8 cellular contexts compared by ENCODE assay signal in the genomic region with DNA sequence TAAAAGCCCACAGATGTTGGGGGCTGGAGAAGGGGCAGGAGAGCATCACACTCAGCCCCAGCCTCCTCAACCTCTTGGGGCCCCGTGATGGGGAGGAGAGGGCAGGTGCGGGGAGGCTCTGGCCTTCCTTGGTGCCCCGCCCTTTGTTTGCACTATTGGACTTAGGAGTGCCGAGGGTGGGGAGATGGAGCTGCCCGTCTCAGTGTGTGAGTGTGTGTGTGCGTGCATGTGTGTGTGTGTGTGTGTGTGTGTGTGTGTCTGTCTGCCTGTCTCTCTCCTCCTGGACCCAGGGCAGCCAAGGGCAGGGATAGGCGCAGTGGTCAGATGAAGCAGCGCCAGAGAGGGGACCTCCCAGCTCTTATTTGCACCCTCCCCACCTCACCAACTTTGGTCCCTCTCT. TPM values are rescaled to one million over a fixed set of nuclear protein-coding genes. Genes with fewer than 3 reads are reported as not detected.
DNase-seq lines count a peak whose midpoint lies in the region; ATAC-seq, FAIRE-seq and TF ChIP-seq lines count a peak whose summit lies in the region.
"Not testable (repeated sequence)": the region's sequence is repeated elsewhere in the genome, so short reads cannot be mapped to it uniquely, and the experiment has no call there.

No MANE protein-coding gene starts in this region.

- intact Hi-C loops in K562 (cut with micrococcal nuclease); naive thymus-derived CD4-positive, alpha-beta T cell (cut with micrococcal nuclease): not testable (repeated sequence)

- not testable (repeated sequence) for H3K9me3 Mint-ChIP-seq in CD4-positive, CD25-positive, alpha-beta regulatory T cell; activated CD4-positive, alpha-beta T cell treated with anti-CD3 and anti-CD28 coated beads, Interleukin-2, amount 10 ng/mL, durations not matched to agents 7 days and 5 days; activated T-helper 17 cell treated with anti-CD3 and anti-CD28 coated beads, Interleukin-2, amount 50 U/mL, for 72 hours; naive thymus-derived CD4-positive, alpha-beta T cell; type B pancreatic cell

- BruUV-seq in K562 (replicated peaks; lab: Mats Ljungman, UMichigan), result not testable (repeated sequence)

- not testable (repeated sequence) for H3K9me1 ChIP-seq in K562 (ENCODE audit: control insufficient read depth, insufficient read depth, low read length)

- peaks cover 27% of the 10 kb centered on the region for H3K36me3 ChIP-seq in CD4-positive, CD25-positive, alpha-beta regulatory T cell (ENCODE audit: control insufficient read depth, insufficient read depth, low read length)
- peaks cover 38% of the 10 kb centered on the region for H3K36me3 ChIP-seq in DND-41 (ENCODE audit: insufficient read depth, low read length)
- peaks cover 30% of the 10 kb centered on the region; the same call in 2 of the 3 replicates for H3K36me3 ChIP-seq in K562 (ENCODE audit: control insufficient read depth, insufficient read depth, low read length)
- peaks cover 4 to 40% (median 10%) of the 10 kb centered on the region in 3 experiments for H3K36me3 ChIP-seq in naive thymus-derived CD4-positive, alpha-beta T cell (ENCODE audit: control insufficient read depth in 2 of 3, insufficient read depth in 3 of 3, low read length in 3 of 3)

- POLR2A ChIA-PET in activated CD4-positive, alpha-beta T cell treated with anti-CD3 and anti-CD28 coated beads, Interleukin-2, amount 10 ng/mL, durations not matched to agents 7 days and 5 days (lab: Charles Lee), result interaction anchor here (0.6 kb wide), 1 partner anchor 11 kb away, joined by 4 read pairs; no protein-coding TSS in a partner anchor
- POLR2A ChIA-PET in K562 (lab: Yijun Ruan, JAX), result interaction anchor here (1.3 kb wide), 1 partner anchor 11 kb away, joined by 4 read pairs; no protein-coding TSS in a partner anchor
- POLR2A ChIA-PET in naive thymus-derived CD4-positive, alpha-beta T cell (lab: Charles Lee), result interaction anchor here (0.9 to 15.9 kb wide), 2 partner anchors 19 to 26 kb away, joined by 7 to 317 read pairs; a partner anchor contains a TSS

- WGBS in K562 (ENCODE audit: insufficient coverage, low coverage, missing lambda C conversion rate), result 39% methylated on average over 5 of the region's 8 CpGs

- peaks cover 40% of the 10 kb centered on the region for H3K4me1 ChIP-seq in CD4-positive, CD25-positive, alpha-beta regulatory T cell (ENCODE audit: control insufficient read depth, insufficient read depth, low read length, poor library complexity, severe bottlenecking)
- H3K4me1 ChIP-seq in DND-41 (ENCODE audit: insufficient read depth, low read length) (peaks cover 67% of the 10 kb centered on the region), K562 (replicated peaks in 1 of 2; ENCODE audit: control insufficient read depth in 2 of 2, insufficient read depth in 2 of 2, low read length in 2 of 2) (peaks cover 32 to 60% of the 10 kb centered on the region in 2 experiments)
- H3K4me1 ChIP-seq in naive thymus-derived CD4-positive, alpha-beta T cell (ENCODE audit: control insufficient read depth in 2 of 2, insufficient read depth in 2 of 2, low read length in 2 of 2), result peaks cover 35 to 51% of the 10 kb centered on the region in 2 donors

- not testable (repeated sequence) for H3K4me3 ChIP-seq in CD4-positive, CD25-positive, alpha-beta regulatory T cell (ENCODE audit: low read depth, low read length); DND-41 (ENCODE audit: low read depth in 1 of 2, low read length in 2 of 2); K562; naive thymus-derived CD4-positive, alpha-beta T cell (ENCODE audit: low read length)

- H2AFZ ChIP-seq in DND-41 (ENCODE audit: low read depth, low read length); K562 (ENCODE audit: low read depth, low read length): not testable (repeated sequence)

- DNase-seq in CD4-positive, CD25-positive, alpha-beta regulatory T cell; DND-41; activated CD4-positive, alpha-beta T cell treated with anti-CD3 and anti-CD28 coated beads, Interleukin-2, amount 10 ng/mL, durations not matched to agents 7 days and 5 days; K562 (ENCODE audit: extremely low read depth in 1 of 4, low spot score in 3 of 4); naive thymus-derived CD4-positive, alpha-beta T cell; type B pancreatic cell (ENCODE audit: extremely low spot score, unreplicated experiment): not testable (repeated sequence)
- peak; percentile 7 for DNase-seq in NCI-H2227 treated with DMSO at 0.1 percent for 48 hours (lab: John Stamatoyannopoulos, UW)

- CTCF ChIA-PET in activated CD4-positive, alpha-beta T cell treated with anti-CD3 and anti-CD28 coated beads, Interleukin-2, amount 10 ng/mL, durations not matched to agents 7 days and 5 days (lab: Charles Lee), result interaction anchor here (1.9 kb wide), 1 partner anchor 10 kb away, joined by 5 read pairs; no protein-coding TSS in a partner anchor
- CTCF ChIA-PET in K562 (lab: Yijun Ruan, JAX; ENCODE audit: low intra/inter-chr PET ratio); naive thymus-derived CD4-positive, alpha-beta T cell (lab: Charles Lee): not testable (repeated sequence)

- not testable (repeated sequence) for TF ChIP-seq RAD21 in K562 (CRISPR knock-in tag; conservative IDR thresholded peaks at IDR 0.05 in 1 of 2, IDR thresholded peaks at IDR 0.05 in 1 of 2)

- in situ Hi-C loops in K562 (cut with MboI), result not testable (repeated sequence)

- not testable (repeated sequence) for H3K4me2 ChIP-seq in DND-41 (ENCODE audit: insufficient read depth, low read length); K562 (ENCODE audit: insufficient read depth, low read length)

- ATAC-seq in CD4-positive, CD25-positive, alpha-beta regulatory T cell (ENCODE audit: low read depth in 2 of 2); DND-41 (ENCODE audit: insufficient read depth, low read depth); activated T-helper 17 cell treated with anti-CD3 and anti-CD28 coated beads, Interleukin-2, amount 50 U/mL, for 72 hours (replicated peaks); K562; naive thymus-derived CD4-positive, alpha-beta T cell: not testable (repeated sequence)

- H3K4me1 Mint-ChIP-seq in CD4-positive, CD25-positive, alpha-beta regulatory T cell, result peaks cover 0 to 72% (median 30%) of the 10 kb centered on the region in 4 donors
- H3K4me1 Mint-ChIP-seq in activated CD4-positive, alpha-beta T cell treated with anti-CD3 and anti-CD28 coated beads, Interleukin-2, amount 10 ng/mL, durations not matched to agents 7 days and 5 days, result peaks cover 55% of the 10 kb centered on the region
- H3K4me1 Mint-ChIP-seq in activated T-helper 17 cell treated with anti-CD3 and anti-CD28 coated beads, Interleukin-2, amount 50 U/mL, for 72 hours, result peaks cover 25% of the 10 kb centered on the region
- H3K4me1 Mint-ChIP-seq in naive thymus-derived CD4-positive, alpha-beta T cell, result peaks cover 19 to 80% (median 55%) of the 10 kb centered on the region in 7 donors
- H3K4me1 Mint-ChIP-seq in type B pancreatic cell (ENCODE audit: unreplicated experiment), result peaks cover 13% of the 10 kb centered on the region

- not testable (repeated sequence) for TF ChIP-seq POLR2A in K562 (conservative IDR thresholded peaks at IDR 0.05)

- not testable (repeated sequence) for H3K27me3 ChIP-seq in CD4-positive, CD25-positive, alpha-beta regulatory T cell (ENCODE audit: control insufficient read depth, insufficient read depth, low read length); DND-41 (ENCODE audit: insufficient read depth, low read length, poor library complexity); K562 (ENCODE audit: control insufficient read depth in 2 of 2, insufficient read depth in 2 of 2, low read length in 2 of 2); naive thymus-derived CD4-positive, alpha-beta T cell (ENCODE audit: control insufficient read depth in 2 of 2, insufficient read depth in 2 of 2, low read length in 2 of 2)

- not testable (repeated sequence) for H3K27ac ChIP-seq in CD4-positive, CD25-positive, alpha-beta regulatory T cell (ENCODE audit: insufficient read depth, low read length, poor library complexity, severe bottlenecking); K562 (ENCODE audit: extremely low read depth, low read depth, low read length); naive thymus-derived CD4-positive, alpha-beta T cell (ENCODE audit: low read depth, low read length)
- H3K27ac ChIP-seq in DND-41 (ENCODE audit: low read length), result peak overlapping the region; percentile 61; the same call in 1 of the 2 replicates

- H4K20me1 ChIP-seq in DND-41 (ENCODE audit: insufficient read depth, low read length); K562 (replicated peaks; ENCODE audit: control insufficient read depth, insufficient read depth, low read length): not testable (repeated sequence)

- H3K9ac ChIP-seq in DND-41 (ENCODE audit: low read depth, low read length), result 0 out of 2 replicates have a peak overlapping the region, but pooled peaks have one; percentile 4
- H3K9ac ChIP-seq in K562 (ENCODE audit: insufficient read depth in 1 of 2, low read depth in 2 of 2, low read length in 2 of 2), result not testable (repeated sequence)

- TF ChIP-seq CTCF in DND-41 (IDR thresholded peaks at IDR 0.05; ENCODE audit: borderline replicate concordance, extremely low read depth, low read length, poor library complexity, severe bottlenecking); K562 (IDR thresholded peaks at IDR 0.05 in 2 of 3, conservative IDR thresholded peaks at IDR 0.05 in 1 of 3; ENCODE audit: insufficient read depth in 2 of 3, low read depth in 1 of 3, low read length in 3 of 3); type B pancreatic cell (conservative IDR thresholded peaks at IDR 0.05): not testable (repeated sequence)

- peaks cover 10% of the 10 kb centered on the region for H3K36me3 Mint-ChIP-seq in CD4-positive, CD25-positive, alpha-beta regulatory T cell
- H3K36me3 Mint-ChIP-seq in activated CD4-positive, alpha-beta T cell treated with anti-CD3 and anti-CD28 coated beads, Interleukin-2, amount 10 ng/mL, durations not matched to agents 7 days and 5 days (ENCODE audit: low read depth), result peaks cover 34% of the 10 kb centered on the region
- H3K36me3 Mint-ChIP-seq in activated T-helper 17 cell treated with anti-CD3 and anti-CD28 coated beads, Interleukin-2, amount 50 U/mL, for 72 hours (ENCODE audit: low read depth), result peaks cover 78% of the 10 kb centered on the region
- peaks cover 0 to 23% (median 4%) of the 10 kb centered on the region in 5 donors for H3K36me3 Mint-ChIP-seq in naive thymus-derived CD4-positive, alpha-beta T cell
- not testable (repeated sequence) for H3K36me3 Mint-ChIP-seq in type B pancreatic cell

- FAIRE-seq in K562 (lab: Jason Lieb, UNC), result not testable (repeated sequence)

- H3K27ac Mint-ChIP-seq in CD4-positive, CD25-positive, alpha-beta regulatory T cell, result peak overlapping the region; percentile 43 to 79 (median 65)
- H3K27ac Mint-ChIP-seq in activated CD4-positive, alpha-beta T cell treated with anti-CD3 and anti-CD28 coated beads, Interleukin-2, amount 10 ng/mL, durations not matched to agents 7 days and 5 days, result peak overlapping the region; percentile 66
- not testable (repeated sequence) for H3K27ac Mint-ChIP-seq in activated T-helper 17 cell treated with anti-CD3 and anti-CD28 coated beads, Interleukin-2, amount 50 U/mL, for 72 hours; type B pancreatic cell
- H3K27ac Mint-ChIP-seq in naive thymus-derived CD4-positive, alpha-beta T cell, result peak overlapping the region in 7 of 9 donors; percentile 50 to 93 (median 79)

- peaks cover 22% of the 10 kb centered on the region for H3K79me2 ChIP-seq in DND-41 (ENCODE audit: insufficient read depth, low read length)
- H3K79me2 ChIP-seq in K562 (ENCODE audit: control insufficient read depth, insufficient read depth, low read length), result not testable (repeated sequence)

- not testable (repeated sequence) for H3K9me3 ChIP-seq in CD4-positive, CD25-positive, alpha-beta regulatory T cell (ENCODE audit: control insufficient read depth in 2 of 2, low read length in 2 of 2); DND-41 (ENCODE audit: insufficient read depth, low read length, severe bottlenecking); K562 (replicated peaks; ENCODE audit: control insufficient read depth, insufficient read depth, low read depth, low read length); naive thymus-derived CD4-positive, alpha-beta T cell (ENCODE audit: control insufficient read depth in 2 of 3, low read length in 3 of 3)

- H3K27me3 Mint-ChIP-seq in CD4-positive, CD25-positive, alpha-beta regulatory T cell; activated CD4-positive, alpha-beta T cell treated with anti-CD3 and anti-CD28 coated beads, Interleukin-2, amount 10 ng/mL, durations not matched to agents 7 days and 5 days; activated T-helper 17 cell treated with anti-CD3 and anti-CD28 coated beads, Interleukin-2, amount 50 U/mL, for 72 hours; naive thymus-derived CD4-positive, alpha-beta T cell; type B pancreatic cell: not testable (repeated sequence)

- H3K4me3 Mint-ChIP-seq in CD4-positive, CD25-positive, alpha-beta regulatory T cell; activated CD4-positive, alpha-beta T cell treated with anti-CD3 and anti-CD28 coated beads, Interleukin-2, amount 10 ng/mL, durations not matched to agents 7 days and 5 days: not testable (repeated sequence)
- H3K4me3 Mint-ChIP-seq in activated T-helper 17 cell treated with anti-CD3 and anti-CD28 coated beads, Interleukin-2, amount 50 U/mL, for 72 hours, result peak overlapping the region; percentile 89
- H3K4me3 Mint-ChIP-seq in naive thymus-derived CD4-positive, alpha-beta T cell, result peak overlapping the region in 6 of 10 donors; percentile 8 to 72 (median 49)
- H3K4me3 Mint-ChIP-seq in type B pancreatic cell, result peak overlapping the region; percentile 34

- not testable (repeated sequence) for TF ChIP-seq EP300 in K562 (IDR thresholded peaks at IDR 0.05; ENCODE audit: low read length)

RNA-seq across cellular contexts. Expression of a gene that starts 4.0 kb away (rescaled TPM):
- 8.7 TPM for total RNA-seq in CD4-positive, CD25-positive, alpha-beta regulatory T cell
- polyA plus RNA-seq in CD4-positive, CD25-positive, alpha-beta regulatory T cell, result 10 to 100 TPM; 31.7 to 62.6 (median 40.6) TPM
- total RNA-seq in activated CD4-positive, alpha-beta T cell treated with anti-CD3 and anti-CD28 coated beads, Interleukin-2, amount 10 ng/mL, durations not matched to agents 7 days and 5 days, result 10 to 100 TPM; 45.7 to 46.3 TPM
- total RNA-seq in activated T-helper 17 cell treated with anti-CD3 and anti-CD28 coated beads, Interleukin-2, amount 50 U/mL, for 72 hours, result 10 to 100 TPM; 36.1 to 57.3 TPM
- total RNA-seq in K562 (2011; cell fraction: chromatin; rRNA removed; ENCODE audit: low replicate concordance), result 5.3 and 11.2 TPM in 2 replicates
- 8.9 and 9.2 TPM in 2 replicates for total RNA-seq in K562 (2011; cell fraction: nucleolus; rRNA removed)
- total RNA-seq in K562 (2011; cell fraction: nucleoplasm; rRNA removed), result 10.9 and 12.7 TPM in 2 replicates
- 21.7 and 29.6 TPM in 2 replicates for total RNA-seq in K562 (2014; rRNA removed)
- total RNA-seq in K562 (2014; rRNA removed; fragmentation: Illumina TruSeq; extraction: Trizol), result 7.2 and 11.7 TPM in 2 replicates
- 15.6 and 15.7 TPM in 2 replicates for total RNA-seq in K562 (2015; rRNA removed; fragmentation: Illumina TruSeq; extraction: Trizol)
- total RNA-seq in K562 (2021), result 60.7 and 78.7 TPM in 2 replicates
- polyA plus RNA-seq in K562 (2011; rRNA removed), result 13.0 and 20.5 TPM in 2 replicates
- 7.8 and 30.3 TPM in 2 replicates for polyA plus RNA-seq in K562 (2011; cell fraction: cytosol; rRNA removed)
- polyA plus RNA-seq in K562 (2011; cell fraction: nucleus; rRNA removed), result 6.0 and 11.9 TPM in 2 replicates
- 25.2 and 31.6 TPM in 2 replicates for polyA plus RNA-seq in K562 (2012)
- 15.0 and 29.4 TPM in 2 replicates for polyA plus RNA-seq in K562 (2014; fragmentation: Illumina TruSeq; extraction: Trizol)
- 10 to 100 TPM in 1 of 2 experiments, 1 to 10 TPM in 1; 5.0 to 10.7 TPM for polyA plus RNA-seq in K562 (2014; fragmentation: Nextera tagmentation; extraction: Ambion mirVana)
- 38.9 and 57.5 TPM in 2 replicates for polyA plus RNA-seq in K562 (2014; rRNA removed)
- 2.4 and 3.5 TPM in 2 replicates for polyA minus RNA-seq in K562 (2011; rRNA and poly(A)+ RNA removed)
- 4.8 and 12.4 TPM in 2 replicates for polyA minus RNA-seq in K562 (2011; cell fraction: cytosol; rRNA and poly(A)+ RNA removed)
- polyA minus RNA-seq in K562 (2011; cell fraction: nucleus; rRNA and poly(A)+ RNA removed), result 2.6 and 3.9 TPM in 2 replicates
- total RNA-seq in naive thymus-derived CD4-positive, alpha-beta T cell, result 10 to 100 TPM in 3 of 5 experiments, 1 to 10 TPM in 2; 8.0 to 39.6 (median 12.9) TPM
- polyA plus RNA-seq in naive thymus-derived CD4-positive, alpha-beta T cell, result 10 to 100 TPM; 33.0 to 39.0 TPM
- 12.8 and 15.6 TPM in 2 replicates for total RNA-seq in type B pancreatic cell (ENCODE audit: low replicate concordance)

RNA-seq across cellular contexts. Expression of a gene that starts 21.1 kb away (rescaled TPM):
- total RNA-seq in CD4-positive, CD25-positive, alpha-beta regulatory T cell, result 361 TPM
- 1 to 10 TPM; 5.2 to 6.8 (median 6.6) TPM for polyA plus RNA-seq in CD4-positive, CD25-positive, alpha-beta regulatory T cell
- total RNA-seq in activated CD4-positive, alpha-beta T cell treated with anti-CD3 and anti-CD28 coated beads, Interleukin-2, amount 10 ng/mL, durations not matched to agents 7 days and 5 days, result 100 to 1,000 TPM; 251 to 264 TPM
- 100 to 1,000 TPM; 232 to 395 TPM for total RNA-seq in activated T-helper 17 cell treated with anti-CD3 and anti-CD28 coated beads, Interleukin-2, amount 50 U/mL, for 72 hours
- 330 and 658 TPM in 2 replicates for total RNA-seq in K562 (2011; cell fraction: chromatin; rRNA removed; ENCODE audit: low replicate concordance)
- total RNA-seq in K562 (2011; cell fraction: nucleolus; rRNA removed), result 248 and 270 TPM in 2 replicates
- total RNA-seq in K562 (2011; cell fraction: nucleoplasm; rRNA removed), result 297 and 366 TPM in 2 replicates
- total RNA-seq in K562 (2014; rRNA removed) (31.4 and 34.9 TPM in 2 replicates), K562 (2014; rRNA removed; fragmentation: Illumina TruSeq; extraction: Trizol) (17.4 and 18.4 TPM in 2 replicates), K562 (2015; rRNA removed; fragmentation: Illumina TruSeq; extraction: Trizol) (22.7 and 23.6 TPM in 2 replicates), K562 (2021) (61.3 and 71.7 TPM in 2 replicates), type B pancreatic cell (ENCODE audit: low replicate concordance) (122 and 130 TPM in 2 replicates)
- polyA plus RNA-seq in K562 (2011; rRNA removed) (30.0 and 30.6 TPM in 2 replicates), K562 (2014; fragmentation: Illumina TruSeq; extraction: Trizol) (30.2 and 33.4 TPM in 2 replicates), K562 (2014; fragmentation: Nextera tagmentation; extraction: Ambion mirVana) (1 to 10 TPM; 3.1 to 3.4 TPM), K562 (2014; rRNA removed) (47.8 and 55.0 TPM in 2 replicates)
- 11.8 and 25.6 TPM in 2 replicates for polyA plus RNA-seq in K562 (2011; cell fraction: cytosol; rRNA removed)
- polyA plus RNA-seq in K562 (2011; cell fraction: nucleus; rRNA removed), result 127 and 214 TPM in 2 replicates
- 36.2 and 46.8 TPM in 2 replicates for polyA plus RNA-seq in K562 (2012)
- polyA minus RNA-seq in K562 (2011; rRNA and poly(A)+ RNA removed), result 20.1 and 32.9 TPM in 2 replicates
- 13.9 and 19.0 TPM in 2 replicates for polyA minus RNA-seq in K562 (2011; cell fraction: cytosol; rRNA and poly(A)+ RNA removed)
- polyA minus RNA-seq in K562 (2011; cell fraction: nucleus; rRNA and poly(A)+ RNA removed), result 52.0 and 68.0 TPM in 2 replicates
- total RNA-seq in naive thymus-derived CD4-positive, alpha-beta T cell, result 100 to 1,000 TPM; 287 to 533 (median 384) TPM
- 10 to 100 TPM; 10.2 to 11.7 TPM for polyA plus RNA-seq in naive thymus-derived CD4-positive, alpha-beta T cell

RNA-seq across cellular contexts. Expression of a gene that starts 22.0 kb away (rescaled TPM):
- 0.25 TPM for total RNA-seq in CD4-positive, CD25-positive, alpha-beta regulatory T cell
- not detected for polyA plus RNA-seq in CD4-positive, CD25-positive, alpha-beta regulatory T cell
- total RNA-seq in activated CD4-positive, alpha-beta T cell treated with anti-CD3 and anti-CD28 coated beads, Interleukin-2, amount 10 ng/mL, durations not matched to agents 7 days and 5 days, result under 1 TPM; 0.22 to 0.23 TPM
- 1 to 10 TPM; 1.6 to 4.3 TPM for total RNA-seq in activated T-helper 17 cell treated with anti-CD3 and anti-CD28 coated beads, Interleukin-2, amount 50 U/mL, for 72 hours
- total RNA-seq in K562 (2011; cell fraction: chromatin; rRNA removed; ENCODE audit: low replicate concordance), result 12.2 and 22.3 TPM in 2 replicates
- total RNA-seq in K562 (2011; cell fraction: nucleolus; rRNA removed), result 14.2 and 14.7 TPM in 2 replicates
- 12.9 and 19.9 TPM in 2 replicates for total RNA-seq in K562 (2011; cell fraction: nucleoplasm; rRNA removed)
- total RNA-seq in K562 (2014; rRNA removed), result 6.6 and 8.3 TPM in 2 replicates
- total RNA-seq in K562 (2014; rRNA removed; fragmentation: Illumina TruSeq; extraction: Trizol), result 3.0 and 3.7 TPM in 2 replicates
- 4.0 and 5.1 TPM in 2 replicates for total RNA-seq in K562 (2015; rRNA removed; fragmentation: Illumina TruSeq; extraction: Trizol)
- total RNA-seq in K562 (2021), result 33.4 and 33.7 TPM in 2 replicates
- polyA plus RNA-seq in K562 (2011; rRNA removed), result 5.9 and 7.0 TPM in 2 replicates
- 7.1 and 19.3 TPM in 2 replicates for polyA plus RNA-seq in K562 (2011; cell fraction: cytosol; rRNA removed)
- polyA plus RNA-seq in K562 (2011; cell fraction: nucleus; rRNA removed), result 12.9 and 33.2 TPM in 2 replicates
- 22.2 and 28.1 TPM in 2 replicates for polyA plus RNA-seq in K562 (2012)
- polyA plus RNA-seq in K562 (2014; fragmentation: Illumina TruSeq; extraction: Trizol), result 14.0 and 17.8 TPM in 2 replicates
- polyA plus RNA-seq in K562 (2014; fragmentation: Nextera tagmentation; extraction: Ambion mirVana), result 1 to 10 TPM; 1.3 to 1.4 TPM
- 17.1 and 20.3 TPM in 2 replicates for polyA plus RNA-seq in K562 (2014; rRNA removed)
- polyA minus RNA-seq in K562 (2011; rRNA and poly(A)+ RNA removed), result 4.2 and 5.7 TPM in 2 replicates
- polyA minus RNA-seq in K562 (2011; cell fraction: cytosol; rRNA and poly(A)+ RNA removed), result 12.4 and 18.0 TPM in 2 replicates
- polyA minus RNA-seq in K562 (2011; cell fraction: nucleus; rRNA and poly(A)+ RNA removed), result 3.0 and 5.5 TPM in 2 replicates
- total RNA-seq in naive thymus-derived CD4-positive, alpha-beta T cell, result 1 to 10 TPM in 1 of 5 experiments, under 1 TPM in 1, not detected in 3; 0.34 to 2.7 TPM
- polyA plus RNA-seq in naive thymus-derived CD4-positive, alpha-beta T cell, result under 1 TPM in 1 of 2 donors, not detected in 1; 0.09 TPM
- total RNA-seq in type B pancreatic cell (ENCODE audit: low replicate concordance), result 37.6 and 74.6 TPM in 2 replicates

RNA-seq across cellular contexts. Expression of a gene that starts 26.4 kb away (rescaled TPM):
- total RNA-seq in CD4-positive, CD25-positive, alpha-beta regulatory T cell, result 107 TPM
- polyA plus RNA-seq in CD4-positive, CD25-positive, alpha-beta regulatory T cell, result 100 to 1,000 TPM; 473 to 589 (median 509) TPM
- 100 to 1,000 TPM; 262 to 294 TPM for total RNA-seq in activated CD4-positive, alpha-beta T cell treated with anti-CD3 and anti-CD28 coated beads, Interleukin-2, amount 10 ng/mL, durations not matched to agents 7 days and 5 days
- 100 to 1,000 TPM; 235 to 375 TPM for total RNA-seq in activated T-helper 17 cell treated with anti-CD3 and anti-CD28 coated beads, Interleukin-2, amount 50 U/mL, for 72 hours
- 28.6 and 81.3 TPM in 2 replicates for total RNA-seq in K562 (2011; cell fraction: chromatin; rRNA removed; ENCODE audit: low replicate concordance)
- 130 and 156 TPM in 2 replicates for total RNA-seq in K562 (2011; cell fraction: nucleolus; rRNA removed)
- total RNA-seq in K562 (2011; cell fraction: nucleoplasm; rRNA removed), result 96.8 and 111 TPM in 2 replicates
- total RNA-seq in K562 (2014; rRNA removed) (509 and 525 TPM in 2 replicates), K562 (2014; rRNA removed; fragmentation: Illumina TruSeq; extraction: Trizol) (498 and 574 TPM in 2 replicates), K562 (2015; rRNA removed; fragmentation: Illumina TruSeq; extraction: Trizol) (469 and 476 TPM in 2 replicates), K562 (2021) (460 and 522 TPM in 2 replicates), type B pancreatic cell (ENCODE audit: low replicate concordance) (149 and 152 TPM in 2 replicates)
- polyA plus RNA-seq in K562 (2011; rRNA removed) (331 and 538 TPM in 2 replicates), K562 (2014; fragmentation: Illumina TruSeq; extraction: Trizol) (538 and 584 TPM in 2 replicates), K562 (2014; fragmentation: Nextera tagmentation; extraction: Ambion mirVana) (1,000 to 10,000 TPM; 2,413 to 2,775 TPM), K562 (2014; rRNA removed) (729 and 824 TPM in 2 replicates)
- polyA plus RNA-seq in K562 (2011; cell fraction: cytosol; rRNA removed), result 662 and 1,258 TPM in 2 replicates
- polyA plus RNA-seq in K562 (2011; cell fraction: nucleus; rRNA removed), result 149 and 186 TPM in 2 replicates
- 361 and 450 TPM in 2 replicates for polyA plus RNA-seq in K562 (2012)
- polyA minus RNA-seq in K562 (2011; rRNA and poly(A)+ RNA removed), result 209 and 374 TPM in 2 replicates
- polyA minus RNA-seq in K562 (2011; cell fraction: cytosol; rRNA and poly(A)+ RNA removed), result 99.7 and 217 TPM in 2 replicates
- polyA minus RNA-seq in K562 (2011; cell fraction: nucleus; rRNA and poly(A)+ RNA removed), result 36.3 and 46.2 TPM in 2 replicates
- 100 to 1,000 TPM in 2 of 5 experiments, 10 to 100 TPM in 3; 60.8 to 287 (median 92.1) TPM for total RNA-seq in naive thymus-derived CD4-positive, alpha-beta T cell
- polyA plus RNA-seq in naive thymus-derived CD4-positive, alpha-beta T cell, result 100 to 1,000 TPM; 382 to 410 TPM

RNA-seq across cellular contexts. Expression of a gene that starts 51.4 kb away (rescaled TPM):
- 0.59 TPM for total RNA-seq in CD4-positive, CD25-positive, alpha-beta regulatory T cell
- polyA plus RNA-seq in CD4-positive, CD25-positive, alpha-beta regulatory T cell, result under 1 TPM in 1 of 4 donors, not detected in 3; 0.13 TPM
- 1 to 10 TPM; 7.5 to 7.8 TPM for total RNA-seq in activated CD4-positive, alpha-beta T cell treated with anti-CD3 and anti-CD28 coated beads, Interleukin-2, amount 10 ng/mL, durations not matched to agents 7 days and 5 days
- 10 to 100 TPM; 29.6 to 39.1 TPM for total RNA-seq in activated T-helper 17 cell treated with anti-CD3 and anti-CD28 coated beads, Interleukin-2, amount 50 U/mL, for 72 hours
- 1.5 and 3.4 TPM in 2 replicates for total RNA-seq in K562 (2011; cell fraction: chromatin; rRNA removed; ENCODE audit: low replicate concordance)
- total RNA-seq in K562 (2011; cell fraction: nucleolus; rRNA removed), result 3.6 and 4.3 TPM in 2 replicates
- total RNA-seq in K562 (2011; cell fraction: nucleoplasm; rRNA removed), result 2.3 and 3.1 TPM in 2 replicates
- total RNA-seq in K562 (2014; rRNA removed) (5.9 and 7.3 TPM in 2 replicates), K562 (2014; rRNA removed; fragmentation: Illumina TruSeq; extraction: Trizol) (4.3 and 4.6 TPM in 2 replicates), K562 (2015; rRNA removed; fragmentation: Illumina TruSeq; extraction: Trizol) (3.7 and 3.8 TPM in 2 replicates), K562 (2021) (9.4 and 10.6 TPM in 2 replicates), type B pancreatic cell (ENCODE audit: low replicate concordance) (6.2 and 11.0 TPM in 2 replicates)
- polyA plus RNA-seq in K562 (2011; rRNA removed) (1.3 and 3.0 TPM in 2 replicates), K562 (2014; fragmentation: Illumina TruSeq; extraction: Trizol) (4.3 and 4.7 TPM in 2 replicates), K562 (2014; fragmentation: Nextera tagmentation; extraction: Ambion mirVana) (under 1 TPM; 0.41 to 0.62 TPM), K562 (2014; rRNA removed) (5.0 and 5.2 TPM in 2 replicates)
- 1.4 and 5.8 TPM in 2 replicates for polyA plus RNA-seq in K562 (2011; cell fraction: cytosol; rRNA removed)
- 1.4 and 3.2 TPM in 2 replicates for polyA plus RNA-seq in K562 (2011; cell fraction: nucleus; rRNA removed)
- polyA plus RNA-seq in K562 (2012), result 2.6 and 6.0 TPM in 2 replicates
- polyA minus RNA-seq in K562 (2011; rRNA and poly(A)+ RNA removed), result 2.1 and 3.9 TPM in 2 replicates
- 2.0 and 4.8 TPM in 2 replicates for polyA minus RNA-seq in K562 (2011; cell fraction: cytosol; rRNA and poly(A)+ RNA removed)
- 1.8 and 2.3 TPM in 2 replicates for polyA minus RNA-seq in K562 (2011; cell fraction: nucleus; rRNA and poly(A)+ RNA removed)
- 10 to 100 TPM in 1 of 5 experiments, under 1 TPM in 4; 0.19 to 13.4 (median 0.34) TPM for total RNA-seq in naive thymus-derived CD4-positive, alpha-beta T cell
- not detected for polyA plus RNA-seq in naive thymus-derived CD4-positive, alpha-beta T cell
